8 cellular contexts compared by ENCODE assay signal in the genomic region with DNA sequence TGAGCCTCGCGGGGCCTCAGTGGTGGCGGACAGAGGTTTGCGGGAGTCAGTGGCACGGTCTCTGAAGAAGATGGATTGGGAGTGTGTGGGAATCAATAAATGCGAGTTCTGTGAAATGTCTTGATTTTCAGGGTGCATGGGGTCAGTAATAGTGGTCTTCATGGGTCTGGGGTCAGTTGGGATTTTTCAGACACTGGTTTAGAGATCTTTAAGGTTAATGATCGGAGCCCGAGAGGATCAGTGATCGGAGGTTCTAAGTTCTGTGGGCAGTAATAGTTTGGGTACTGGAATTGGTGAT. TPM values are rescaled to one million over a fixed set of nuclear protein-coding genes. Genes with fewer than 3 reads are reported as not detected.
DNase-seq lines count a peak whose midpoint lies in the region; ATAC-seq and TF ChIP-seq lines count a peak whose summit lies in the region.

No MANE protein-coding gene starts in this region.

- H3K36me3 Mint-ChIP-seq in CD4-positive, CD25-positive, alpha-beta regulatory T cell, result peaks cover 18% of the 10 kb centered on the region
- H3K36me3 Mint-ChIP-seq in activated naive CD8-positive, alpha-beta T cell treated with anti-CD3 and anti-CD28 coated beads for 36 hours, result peaks cover 58% of the 10 kb centered on the region

- H3K36me3 ChIP-seq in CD4-positive, CD25-positive, alpha-beta regulatory T cell (ENCODE audit: control insufficient read depth, insufficient read depth, low read length), result peaks cover 20% of the 10 kb centered on the region
- peaks cover 33% of the 10 kb centered on the region for H3K36me3 ChIP-seq in RWPE2 (ENCODE audit: low read depth)

- H3K27ac ChIP-seq in CD4-positive, CD25-positive, alpha-beta regulatory T cell (ENCODE audit: insufficient read depth, low read length, poor library complexity, severe bottlenecking), result peak overlapping the region; percentile 96
- H3K27ac ChIP-seq in RWPE2 (ENCODE audit: poor library complexity, severe bottlenecking) (peak overlapping the region; percentile 80), foreskin keratinocyte (peak overlapping the region; percentile 78)

- peak overlapping the region; percentile 99 for H3K4me3 ChIP-seq in CD4-positive, CD25-positive, alpha-beta regulatory T cell (ENCODE audit: low read depth, low read length)
- H3K4me3 ChIP-seq in RWPE2 (ENCODE audit: severe bottlenecking), result peak overlapping the region; percentile 80
- H3K4me3 ChIP-seq in retinal pigment epithelial cell (ENCODE audit: low read length), result peak overlapping the region; percentile 97

- no peak overlapping the region for H3K27ac Mint-ChIP-seq in CD4-positive, CD25-positive, alpha-beta regulatory T cell
- H3K27ac Mint-ChIP-seq in activated naive CD8-positive, alpha-beta T cell treated with anti-CD3 and anti-CD28 coated beads for 36 hours, result no peak overlapping the region

- H3K9me3 Mint-ChIP-seq in CD4-positive, CD25-positive, alpha-beta regulatory T cell, result peaks cover 0 to 25% (median 7%) of the 10 kb centered on the region in 7 donors
- peaks cover 29% of the 10 kb centered on the region for H3K9me3 Mint-ChIP-seq in activated naive CD8-positive, alpha-beta T cell treated with anti-CD3 and anti-CD28 coated beads for 36 hours

- H3K27me3 Mint-ChIP-seq in CD4-positive, CD25-positive, alpha-beta regulatory T cell, result no peaks in the 10 kb centered on the region
- H3K27me3 Mint-ChIP-seq in activated naive CD8-positive, alpha-beta T cell treated with anti-CD3 and anti-CD28 coated beads for 36 hours, result no peaks in the 10 kb centered on the region

- H3K9me3 ChIP-seq in CD4-positive, CD25-positive, alpha-beta regulatory T cell (ENCODE audit: control insufficient read depth in 2 of 2, low read length in 2 of 2), result peaks cover 7 to 24% of the 10 kb centered on the region in 2 experiments
- no peaks in the 10 kb centered on the region for H3K9me3 ChIP-seq in RWPE2 (ENCODE audit: severe bottlenecking)

- ATAC-seq in CD4-positive, CD25-positive, alpha-beta regulatory T cell (ENCODE audit: low read depth in 2 of 2), result no peak
- ATAC-seq in RWPE2 (ENCODE audit: low read depth) (no peak), foreskin keratinocyte (no peak), HG03571 (IDR thresholded peaks at IDR 0.05; ENCODE audit: unreplicated experiment) (no peak), HG03439 (IDR thresholded peaks at IDR 0.05; ENCODE audit: unreplicated experiment) (no peak)

- no peak for DNase-seq in CD4-positive, CD25-positive, alpha-beta regulatory T cell
- DNase-seq in RWPE2 (ENCODE audit: low spot score) (no peak), foreskin keratinocyte (no peak), retinal pigment epithelial cell (ENCODE audit: low read depth) (no peak), middle frontal gyrus (ENCODE audit: extremely low spot score, low spot score) (no peak)
- no peak for DNase-seq in activated naive CD8-positive, alpha-beta T cell treated with anti-CD3 and anti-CD28 coated beads for 36 hours

- no peak for TF ChIP-seq CTCF in RWPE2 (IDR thresholded peaks at IDR 0.05; ENCODE audit: poor library complexity, severe bottlenecking)
- TF ChIP-seq CTCF in foreskin keratinocyte (conservative IDR thresholded peaks at IDR 0.05), result no peak
- no peak for TF ChIP-seq CTCF in retinal pigment epithelial cell (conservative IDR thresholded peaks at IDR 0.05; ENCODE audit: low read depth, low read length)

- H3K27me3 ChIP-seq in CD4-positive, CD25-positive, alpha-beta regulatory T cell (ENCODE audit: control insufficient read depth, insufficient read depth, low read length), result no peaks in the 10 kb centered on the region
- H3K27me3 ChIP-seq in RWPE2 (ENCODE audit: insufficient read depth, poor library complexity, severe bottlenecking) (no peaks in the 10 kb centered on the region), foreskin keratinocyte (no peaks in the 10 kb centered on the region)

- H3K4me1 Mint-ChIP-seq in CD4-positive, CD25-positive, alpha-beta regulatory T cell, result peaks cover 0 to 6% (median 0%) of the 10 kb centered on the region in 4 donors
- H3K4me1 Mint-ChIP-seq in activated naive CD8-positive, alpha-beta T cell treated with anti-CD3 and anti-CD28 coated beads for 36 hours, result no peaks in the 10 kb centered on the region

- H3K4me1 ChIP-seq in CD4-positive, CD25-positive, alpha-beta regulatory T cell (ENCODE audit: control insufficient read depth, insufficient read depth, low read length, poor library complexity, severe bottlenecking), result peaks cover 10% of the 10 kb centered on the region
- no peaks in the 10 kb centered on the region for H3K4me1 ChIP-seq in RWPE2 (ENCODE audit: insufficient read depth, poor library complexity, severe bottlenecking)
- no peaks in the 10 kb centered on the region for H3K4me1 ChIP-seq in foreskin keratinocyte

- no peak overlapping the region for H3K4me3 Mint-ChIP-seq in CD4-positive, CD25-positive, alpha-beta regulatory T cell
- no peak overlapping the region for H3K4me3 Mint-ChIP-seq in activated naive CD8-positive, alpha-beta T cell treated with anti-CD3 and anti-CD28 coated beads for 36 hours

RNA-seq across cellular contexts. Expression of gene ZNF793, which starts 0.4 kb away (rescaled TPM):
- total RNA-seq in CD4-positive, CD25-positive, alpha-beta regulatory T cell, result 4.5 TPM
- 1 to 10 TPM in 3 of 4 donors, under 1 TPM in 1; 0.07 to 2.2 (median 1.8) TPM for polyA plus RNA-seq in CD4-positive, CD25-positive, alpha-beta regulatory T cell
- 3.4 and 4.9 TPM in 2 replicates for total RNA-seq in foreskin keratinocyte
- polyA plus RNA-seq in foreskin keratinocyte, result 1.8 and 2.1 TPM in 2 replicates
- 1 to 10 TPM; 3.9 to 4.8 TPM for total RNA-seq in activated naive CD8-positive, alpha-beta T cell treated with anti-CD3 and anti-CD28 coated beads for 36 hours

RNA-seq across cellular contexts. Expression of gene ZNF570, which starts 38.0 kb away (rescaled TPM):
- 10.6 TPM for total RNA-seq in CD4-positive, CD25-positive, alpha-beta regulatory T cell
- 1 to 10 TPM; 2.3 to 4.4 (median 4.0) TPM for polyA plus RNA-seq in CD4-positive, CD25-positive, alpha-beta regulatory T cell
- total RNA-seq in foreskin keratinocyte, result 3.4 and 3.9 TPM in 2 replicates
- 0.82 and 0.96 TPM in 2 replicates for polyA plus RNA-seq in foreskin keratinocyte
- total RNA-seq in activated naive CD8-positive, alpha-beta T cell treated with anti-CD3 and anti-CD28 coated beads for 36 hours, result 1 to 10 TPM; 4.2 to 4.8 TPM

RNA-seq across cellular contexts. Expression of gene ZNF569, which starts 39.9 kb away (rescaled TPM):
- 8.5 TPM for total RNA-seq in CD4-positive, CD25-positive, alpha-beta regulatory T cell
- polyA plus RNA-seq in CD4-positive, CD25-positive, alpha-beta regulatory T cell, result 1 to 10 TPM; 4.2 to 6.3 (median 4.5) TPM
- total RNA-seq in foreskin keratinocyte, result 3.8 and 4.0 TPM in 2 replicates
- 1.1 and 1.3 TPM in 2 replicates for polyA plus RNA-seq in foreskin keratinocyte
- total RNA-seq in activated naive CD8-positive, alpha-beta T cell treated with anti-CD3 and anti-CD28 coated beads for 36 hours, result 1 to 10 TPM; 6.9 to 7.0 TPM
